ENCODE assay signal across 12 cellular contexts in genomic region chr2:86234573-86235131, GRCh38.
"Had no signal": no experiment of that assay in that cellular context is flagged by ENCODE, and none has a peak within 500 bp of the region (broad histone marks: within the 10 kb centered on the region; RNA-seq: fewer than 3 reads in every experiment).

No MANE protein-coding gene starts in this region.

- H3K27ac Mint-ChIP-seq: activated naive CD4-positive, alpha-beta T cell treated with anti-CD3 and anti-CD28 coated beads for 36 hours; activated T-helper 17 cell treated with anti-CD3 and anti-CD28 coated beads, Interleukin-2, amount 50 U/mL, for 72 hours; dendritic cell treated with granulocyte-macrophage colony-stimulating factor and Interleukin-4, amounts not matched to agents 40 ng/mL and 50 ng/mL, for 4 days; nephron progenitor cell; type B pancreatic cell had no signal

- DNase-seq: activated CD4-positive, alpha-beta T cell treated with anti-CD3 and anti-CD28 coated beads for 48 hours; activated naive CD4-positive, alpha-beta T cell treated with anti-CD3 and anti-CD28 coated beads for 36 hours; erythroblast; glutamatergic neuron; mesenchymal stem cell; nephron progenitor cell; small intestine had no signal

- ATAC-seq: activated T-helper 17 cell treated with anti-CD3 and anti-CD28 coated beads, Interleukin-2, amount 50 U/mL, for 72 hours had no signal

- H3K27ac ChIP-seq: VCaP had no signal

- H3K9me3 Mint-ChIP-seq: activated naive CD4-positive, alpha-beta T cell treated with anti-CD3 and anti-CD28 coated beads for 36 hours; activated T-helper 17 cell treated with anti-CD3 and anti-CD28 coated beads, Interleukin-2, amount 50 U/mL, for 72 hours; central memory CD8-positive, alpha-beta T cell; dendritic cell treated with granulocyte-macrophage colony-stimulating factor and Interleukin-4, amounts not matched to agents 40 ng/mL and 50 ng/mL, for 4 days; nephron progenitor cell; type B pancreatic cell had no signal

- H3K27me3 Mint-ChIP-seq: activated T-helper 17 cell treated with anti-CD3 and anti-CD28 coated beads, Interleukin-2, amount 50 U/mL, for 72 hours; type B pancreatic cell had no signal

- H3K4me3 Mint-ChIP-seq: activated naive CD4-positive, alpha-beta T cell treated with anti-CD3 and anti-CD28 coated beads for 36 hours; activated T-helper 17 cell treated with anti-CD3 and anti-CD28 coated beads, Interleukin-2, amount 50 U/mL, for 72 hours; central memory CD8-positive, alpha-beta T cell; dendritic cell treated with granulocyte-macrophage colony-stimulating factor and Interleukin-4, amounts not matched to agents 40 ng/mL and 50 ng/mL, for 4 days; nephron progenitor cell; type B pancreatic cell had no signal

- H3K36me3 Mint-ChIP-seq: type B pancreatic cell had no signal
